ENCODE assay signal across 30 cellular contexts in the genomic region with DNA sequence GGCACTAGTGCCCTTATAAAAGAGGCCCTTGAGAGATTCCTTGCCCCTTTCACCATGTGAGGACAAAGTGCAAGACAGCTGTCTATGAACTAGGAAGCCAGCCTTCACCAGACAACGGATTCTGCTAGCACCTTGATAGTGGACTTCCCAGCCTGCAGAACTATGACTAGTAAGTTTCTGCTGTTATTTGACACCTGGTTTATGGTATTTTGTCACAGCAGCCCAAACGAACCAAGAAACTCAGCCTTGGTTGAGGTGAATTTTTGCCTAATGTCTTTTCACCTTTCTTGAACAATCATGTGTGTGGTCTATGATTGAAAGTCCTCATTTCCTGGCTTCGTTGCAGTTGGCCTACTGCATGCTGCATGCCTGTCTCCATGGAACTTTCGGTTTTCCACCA.
"Had no signal": no experiment of that assay in that cellular context is flagged by ENCODE, and none has a peak within 500 bp of the region (broad histone marks: within the 10 kb centered on the region; RNA-seq: fewer than 3 reads in every experiment).

No MANE protein-coding gene starts in this region.

- H3K27me3 Mint-ChIP-seq: activated CD4-positive, alpha-beta memory T cell treated with anti-CD3 and anti-CD28 coated beads, Interleukin-2, amount 10 ng/mL, durations not matched to agents 7 days and 5 days; activated CD4-positive, alpha-beta T cell treated with anti-CD3 and anti-CD28 coated beads, Interleukin-2, amount 10 ng/mL, durations not matched to agents 7 days and 5 days; activated naive CD4-positive, alpha-beta T cell treated with anti-CD3 and anti-CD28 coated beads, Interleukin-2, amount 10 ng/mL, durations not matched to agents 7 days and 5 days; activated T-cell treated with anti-CD3 and anti-CD28 coated beads, Interleukin-2, amount 50 U/mL, for 24 hours; central memory CD8-positive, alpha-beta T cell; T-helper 17 cell had no signal

- H3K9me3 ChIP-seq: ascending aorta, breast epithelium, esophagus squamous epithelium had no signal

- H3K36me3 Mint-ChIP-seq: activated naive CD4-positive, alpha-beta T cell treated with anti-CD3 and anti-CD28 coated beads, Interleukin-2, amount 10 ng/mL, durations not matched to agents 7 days and 5 days; activated naive CD4-positive, alpha-beta T cell treated with anti-CD3 and anti-CD28 coated beads, Interleukin-2, amount 50 U/mL, for 72 hours; brain; WTC11 had no signal

- H3K9me3 Mint-ChIP-seq: activated CD4-positive, alpha-beta memory T cell treated with anti-CD3 and anti-CD28 coated beads, Interleukin-2, amount 10 ng/mL, durations not matched to agents 7 days and 5 days; activated CD4-positive, alpha-beta T cell treated with anti-CD3 and anti-CD28 coated beads, Interleukin-2, amount 10 ng/mL, durations not matched to agents 7 days and 5 days; activated naive CD4-positive, alpha-beta T cell treated with anti-CD3 and anti-CD28 coated beads, Interleukin-2, amount 10 ng/mL, durations not matched to agents 7 days and 5 days; activated naive CD8-positive, alpha-beta T cell treated with anti-CD3 and anti-CD28 coated beads, Interleukin-2, amount 10 ng/mL, durations not matched to agents 7 days and 5 days; activated T-cell treated with anti-CD3 and anti-CD28 coated beads, Interleukin-2, amount 50 U/mL, for 24 hours; brain; central memory CD8-positive, alpha-beta T cell; T-helper 2 cell treated with Interferon-gamma antibody and Interleukin-4, amounts not matched to agents 5 μg/mL and 100 μg/mL, for 36 hours; WTC11 had no signal

- H3K4me1 ChIP-seq: ascending aorta, breast epithelium, esophagus squamous epithelium had no signal

- ATAC-seq: activated naive CD4-positive, alpha-beta T cell treated with anti-CD3 and anti-CD28 coated beads, Interleukin-2, amount 50 U/mL, for 72 hours; activated T-cell treated with anti-CD3 and anti-CD28 coated beads, Interleukin-2, amount 50 U/mL, for 72 hours; T-helper 17 cell; WTC11 had no signal

- H3K27me3 ChIP-seq: ascending aorta, breast epithelium, esophagus squamous epithelium had no signal

- DNase-seq: activated CD4-positive, alpha-beta memory T cell treated with anti-CD3 and anti-CD28 coated beads, Interleukin-2, amount 10 ng/mL, durations not matched to agents 7 days and 5 days; activated CD4-positive, alpha-beta T cell treated with anti-CD3 and anti-CD28 coated beads for 1 hour; activated CD4-positive, alpha-beta T cell treated with anti-CD3 and anti-CD28 coated beads for 4 hours; activated CD4-positive, alpha-beta T cell treated with anti-CD3 and anti-CD28 coated beads, Interleukin-2, amount 10 ng/mL, durations not matched to agents 7 days and 5 days; activated CD4-positive, alpha-beta T cell treated with anti-CD3 and anti-CD28 coated beads, Interleukin-2, amount 50 U/mL, for 4 hours; activated CD8-positive, alpha-beta memory T cell treated with anti-CD3 and anti-CD28 coated beads, Interleukin-2, amount 50 U/mL, for 48 hours; activated gamma-delta T cell; activated naive CD4-positive, alpha-beta T cell; activated naive CD4-positive, alpha-beta T cell treated with anti-CD3 and anti-CD28 coated beads, Interleukin-2, amount 10 ng/mL, durations not matched to agents 7 days and 5 days; activated naive CD8-positive, alpha-beta T cell treated with anti-CD3 and anti-CD28 coated beads, Interleukin-2, amount 10 ng/mL, durations not matched to agents 7 days and 5 days; activated T-cell treated with anti-CD3 and anti-CD28 coated beads for 4 hours; activated T-cell treated with anti-CD3 and anti-CD28 coated beads, Interleukin-2, amount 50 U/mL, for 24 hours; activated T-cell treated with anti-CD3 and anti-CD28 coated beads, Interleukin-2, amount 50 U/mL, for 72 hours; cortex of kidney; effector CD8-positive, alpha-beta T cell; esophagus squamous epithelium; foreskin melanocyte; head of caudate nucleus; T-helper 1 cell; T-helper 17 cell; T1000 had no signal

- H3K36me3 ChIP-seq: ascending aorta, breast epithelium, esophagus squamous epithelium had no signal

- H3K4me3 ChIP-seq: ascending aorta, breast epithelium, esophagus squamous epithelium had no signal

- H3K27ac Mint-ChIP-seq: activated CD4-positive, alpha-beta memory T cell treated with anti-CD3 and anti-CD28 coated beads, Interleukin-2, amount 10 ng/mL, durations not matched to agents 7 days and 5 days; activated CD4-positive, alpha-beta T cell treated with anti-CD3 and anti-CD28 coated beads, Interleukin-2, amount 10 ng/mL, durations not matched to agents 7 days and 5 days; activated naive CD4-positive, alpha-beta T cell treated with anti-CD3 and anti-CD28 coated beads, Interleukin-2, amount 10 ng/mL, durations not matched to agents 7 days and 5 days; activated naive CD4-positive, alpha-beta T cell treated with anti-CD3 and anti-CD28 coated beads, Interleukin-2, amount 50 U/mL, for 72 hours; activated naive CD8-positive, alpha-beta T cell treated with anti-CD3 and anti-CD28 coated beads, Interleukin-2, amount 10 ng/mL, durations not matched to agents 7 days and 5 days; activated T-cell treated with anti-CD3 and anti-CD28 coated beads, Interleukin-2, amount 50 U/mL, for 24 hours; activated T-cell treated with anti-CD3 and anti-CD28 coated beads, Interleukin-2, amount 50 U/mL, for 72 hours; T-helper 17 cell; T-helper 2 cell treated with Interferon-gamma antibody and Interleukin-4, amounts not matched to agents 5 μg/mL and 100 μg/mL, for 36 hours; WTC11 had no signal

- H3K4me3 Mint-ChIP-seq: activated CD4-positive, alpha-beta memory T cell treated with anti-CD3 and anti-CD28 coated beads, Interleukin-2, amount 10 ng/mL, durations not matched to agents 7 days and 5 days; activated CD4-positive, alpha-beta T cell treated with anti-CD3 and anti-CD28 coated beads, Interleukin-2, amount 10 ng/mL, durations not matched to agents 7 days and 5 days; activated naive CD4-positive, alpha-beta T cell treated with anti-CD3 and anti-CD28 coated beads, Interleukin-2, amount 10 ng/mL, durations not matched to agents 7 days and 5 days; activated naive CD8-positive, alpha-beta T cell treated with anti-CD3 and anti-CD28 coated beads, Interleukin-2, amount 10 ng/mL, durations not matched to agents 7 days and 5 days; activated T-cell treated with anti-CD3 and anti-CD28 coated beads, Interleukin-2, amount 50 U/mL, for 24 hours; activated T-cell treated with anti-CD3 and anti-CD28 coated beads, Interleukin-2, amount 50 U/mL, for 72 hours; brain; central memory CD8-positive, alpha-beta T cell; T-helper 17 cell; T-helper 2 cell treated with Interferon-gamma antibody and Interleukin-4, amounts not matched to agents 5 μg/mL and 100 μg/mL, for 36 hours; WTC11 had no signal

- H3K4me1 Mint-ChIP-seq: activated naive CD4-positive, alpha-beta T cell treated with anti-CD3 and anti-CD28 coated beads, Interleukin-2, amount 10 ng/mL, durations not matched to agents 7 days and 5 days; brain; central memory CD8-positive, alpha-beta T cell; T-helper 17 cell; WTC11 had no signal

- H3K27ac ChIP-seq: ascending aorta, breast epithelium, epithelial cell of prostate, esophagus squamous epithelium, VCaP had no signal
